1 cellular context compared by ENCODE assay signal in the genomic region with DNA sequence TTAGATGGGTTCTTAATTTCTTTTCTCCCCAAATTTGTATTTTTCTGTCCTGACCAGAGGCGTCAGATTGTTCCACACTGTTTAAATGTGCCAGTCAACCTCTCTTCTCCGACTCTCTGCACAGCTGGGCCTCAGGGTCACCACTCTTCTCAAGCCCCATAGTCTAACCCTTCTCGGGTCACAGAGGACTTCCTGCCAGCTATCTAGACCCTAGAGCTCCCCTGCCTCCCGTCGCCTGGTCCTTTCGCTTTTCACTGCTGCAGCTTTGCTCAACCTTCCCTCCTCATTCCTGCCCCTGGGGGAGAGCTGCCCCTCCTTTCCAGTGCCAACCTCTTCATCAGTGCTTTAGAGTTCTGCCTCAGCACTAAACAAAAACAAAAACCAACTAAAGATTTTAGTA.
TF ChIP-seq lines count a peak whose summit lies in the region.

No MANE protein-coding gene starts in this region.

TF ChIP-seq in H1, 55 proteins besides CTCF, POLR2A, EP300 and RAD21:
- TF ChIP-seq ASH2L (IDR thresholded peaks at IDR 0.05; ENCODE audit: low read length) (no peak), SAP30 (IDR thresholded peaks at IDR 0.05; ENCODE audit: insufficient read depth, insufficient replicate concordance, low read length) (no peak), NANOG (IDR thresholded peaks at IDR 0.05; ENCODE audit: insufficient read depth, low read depth, low read length, poor library complexity, severe bottlenecking) (no peak), EGR1 (IDR thresholded peaks at IDR 0.05; ENCODE audit: borderline replicate concordance, low read depth, low read length) (no peak), CHD1 (IDR thresholded peaks at IDR 0.05; ENCODE audit: low read depth, low read length) (no peak), PHF8 (conservative IDR thresholded peaks at IDR 0.05; ENCODE audit: low read depth, low read length) (no peak), SP1 (IDR thresholded peaks at IDR 0.05; ENCODE audit: low read depth, low read length) (no peak), FOSL1 (IDR thresholded peaks at IDR 0.05; ENCODE audit: insufficient read depth, low read depth, low read length) (no peak), BRCA1 (IDR thresholded peaks at IDR 0.05; ENCODE audit: low read depth, low read length) (no peak), TAF1 (IDR thresholded peaks at IDR 0.05; ENCODE audit: low read depth, low read length) (no peak), CREB1 (IDR thresholded peaks at IDR 0.05) (no peak), CBX5 (IDR thresholded peaks at IDR 0.05; ENCODE audit: low read depth, low read length) (no peak)
- TF ChIP-seq, protein P1, sequence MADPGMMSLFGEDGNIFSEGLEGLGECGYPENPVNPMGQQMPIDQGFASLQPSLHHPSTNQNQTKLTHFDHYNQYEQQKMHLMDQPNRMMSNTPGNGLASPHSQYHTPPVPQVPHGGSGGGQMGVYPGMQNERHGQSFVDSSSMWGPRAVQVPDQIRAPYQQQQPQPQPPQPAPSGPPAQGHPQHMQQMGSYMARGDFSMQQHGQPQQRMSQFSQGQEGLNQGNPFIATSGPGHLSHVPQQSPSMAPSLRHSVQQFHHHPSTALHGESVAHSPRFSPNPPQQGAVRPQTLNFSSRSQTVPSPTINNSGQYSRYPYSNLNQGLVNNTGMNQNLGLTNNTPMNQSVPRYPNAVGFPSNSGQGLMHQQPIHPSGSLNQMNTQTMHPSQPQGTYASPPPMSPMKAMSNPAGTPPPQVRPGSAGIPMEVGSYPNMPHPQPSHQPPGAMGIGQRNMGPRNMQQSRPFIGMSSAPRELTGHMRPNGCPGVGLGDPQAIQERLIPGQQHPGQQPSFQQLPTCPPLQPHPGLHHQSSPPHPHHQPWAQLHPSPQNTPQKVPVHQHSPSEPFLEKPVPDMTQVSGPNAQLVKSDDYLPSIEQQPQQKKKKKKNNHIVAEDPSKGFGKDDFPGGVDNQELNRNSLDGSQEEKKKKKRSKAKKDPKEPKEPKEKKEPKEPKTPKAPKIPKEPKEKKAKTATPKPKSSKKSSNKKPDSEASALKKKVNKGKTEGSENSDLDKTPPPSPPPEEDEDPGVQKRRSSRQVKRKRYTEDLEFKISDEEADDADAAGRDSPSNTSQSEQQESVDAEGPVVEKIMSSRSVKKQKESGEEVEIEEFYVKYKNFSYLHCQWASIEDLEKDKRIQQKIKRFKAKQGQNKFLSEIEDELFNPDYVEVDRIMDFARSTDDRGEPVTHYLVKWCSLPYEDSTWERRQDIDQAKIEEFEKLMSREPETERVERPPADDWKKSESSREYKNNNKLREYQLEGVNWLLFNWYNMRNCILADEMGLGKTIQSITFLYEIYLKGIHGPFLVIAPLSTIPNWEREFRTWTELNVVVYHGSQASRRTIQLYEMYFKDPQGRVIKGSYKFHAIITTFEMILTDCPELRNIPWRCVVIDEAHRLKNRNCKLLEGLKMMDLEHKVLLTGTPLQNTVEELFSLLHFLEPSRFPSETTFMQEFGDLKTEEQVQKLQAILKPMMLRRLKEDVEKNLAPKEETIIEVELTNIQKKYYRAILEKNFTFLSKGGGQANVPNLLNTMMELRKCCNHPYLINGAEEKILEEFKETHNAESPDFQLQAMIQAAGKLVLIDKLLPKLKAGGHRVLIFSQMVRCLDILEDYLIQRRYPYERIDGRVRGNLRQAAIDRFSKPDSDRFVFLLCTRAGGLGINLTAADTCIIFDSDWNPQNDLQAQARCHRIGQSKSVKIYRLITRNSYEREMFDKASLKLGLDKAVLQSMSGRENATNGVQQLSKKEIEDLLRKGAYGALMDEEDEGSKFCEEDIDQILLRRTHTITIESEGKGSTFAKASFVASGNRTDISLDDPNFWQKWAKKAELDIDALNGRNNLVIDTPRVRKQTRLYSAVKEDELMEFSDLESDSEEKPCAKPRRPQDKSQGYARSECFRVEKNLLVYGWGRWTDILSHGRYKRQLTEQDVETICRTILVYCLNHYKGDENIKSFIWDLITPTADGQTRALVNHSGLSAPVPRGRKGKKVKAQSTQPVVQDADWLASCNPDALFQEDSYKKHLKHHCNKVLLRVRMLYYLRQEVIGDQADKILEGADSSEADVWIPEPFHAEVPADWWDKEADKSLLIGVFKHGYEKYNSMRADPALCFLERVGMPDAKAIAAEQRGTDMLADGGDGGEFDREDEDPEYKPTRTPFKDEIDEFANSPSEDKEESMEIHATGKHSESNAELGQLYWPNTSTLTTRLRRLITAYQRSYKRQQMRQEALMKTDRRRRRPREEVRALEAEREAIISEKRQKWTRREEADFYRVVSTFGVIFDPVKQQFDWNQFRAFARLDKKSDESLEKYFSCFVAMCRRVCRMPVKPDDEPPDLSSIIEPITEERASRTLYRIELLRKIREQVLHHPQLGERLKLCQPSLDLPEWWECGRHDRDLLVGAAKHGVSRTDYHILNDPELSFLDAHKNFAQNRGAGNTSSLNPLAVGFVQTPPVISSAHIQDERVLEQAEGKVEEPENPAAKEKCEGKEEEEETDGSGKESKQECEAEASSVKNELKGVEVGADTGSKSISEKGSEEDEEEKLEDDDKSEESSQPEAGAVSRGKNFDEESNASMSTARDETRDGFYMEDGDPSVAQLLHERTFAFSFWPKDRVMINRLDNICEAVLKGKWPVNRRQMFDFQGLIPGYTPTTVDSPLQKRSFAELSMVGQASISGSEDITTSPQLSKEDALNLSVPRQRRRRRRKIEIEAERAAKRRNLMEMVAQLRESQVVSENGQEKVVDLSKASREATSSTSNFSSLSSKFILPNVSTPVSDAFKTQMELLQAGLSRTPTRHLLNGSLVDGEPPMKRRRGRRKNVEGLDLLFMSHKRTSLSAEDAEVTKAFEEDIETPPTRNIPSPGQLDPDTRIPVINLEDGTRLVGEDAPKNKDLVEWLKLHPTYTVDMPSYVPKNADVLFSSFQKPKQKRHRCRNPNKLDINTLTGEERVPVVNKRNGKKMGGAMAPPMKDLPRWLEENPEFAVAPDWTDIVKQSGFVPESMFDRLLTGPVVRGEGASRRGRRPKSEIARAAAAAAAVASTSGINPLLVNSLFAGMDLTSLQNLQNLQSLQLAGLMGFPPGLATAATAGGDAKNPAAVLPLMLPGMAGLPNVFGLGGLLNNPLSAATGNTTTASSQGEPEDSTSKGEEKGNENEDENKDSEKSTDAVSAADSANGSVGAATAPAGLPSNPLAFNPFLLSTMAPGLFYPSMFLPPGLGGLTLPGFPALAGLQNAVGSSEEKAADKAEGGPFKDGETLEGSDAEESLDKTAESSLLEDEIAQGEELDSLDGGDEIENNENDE (IDR thresholded peaks at IDR 0.05; ENCODE audit: insufficient replicate concordance, low read length), result no peak
